In the genomic region with DNA sequence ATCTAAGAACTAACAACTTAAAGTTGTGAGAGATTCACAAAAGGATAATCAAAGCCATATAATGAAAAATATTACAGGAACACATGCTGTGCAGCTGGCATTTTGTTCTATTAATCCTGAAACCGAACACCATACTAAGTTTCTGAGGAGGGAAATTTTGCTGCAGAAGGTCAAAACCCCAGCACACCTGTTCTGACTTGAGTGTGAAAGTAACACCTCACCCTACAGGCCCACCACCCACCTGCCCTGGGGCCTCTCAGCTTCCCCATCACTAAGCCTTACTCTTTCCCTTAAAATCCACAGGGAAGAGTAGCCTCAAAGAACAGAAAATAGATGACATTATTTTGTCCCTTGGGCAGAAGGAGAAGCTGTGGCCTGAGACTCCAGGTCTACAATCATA, we compare ENCODE assay signal across 19 cellular contexts. TPM values are rescaled to one million over a fixed set of nuclear protein-coding genes. Genes with fewer than 3 reads are reported as not detected.
A peak's percentile ranks its signal among the peaks of the same experiment; 100 is the strongest.
DNase-seq lines count a peak whose midpoint lies in the region; ATAC-seq and TF ChIP-seq lines count a peak whose summit lies in the region.
"Had no signal": no experiment of that assay in that cellular context is flagged by ENCODE, and none has a peak within 500 bp of the region (broad histone marks: within the 10 kb centered on the region; RNA-seq: fewer than 3 reads in every experiment).

No MANE protein-coding gene starts in this region.

- H3K4me1 ChIP-seq in BE2C = no peaks in the 10 kb centered on the region
- H3K4me1 ChIP-seq: adrenal gland had no signal

- H3K4me1 Mint-ChIP-seq in activated naive CD8-positive, alpha-beta T cell treated with anti-CD3 and anti-CD28 coated beads for 36 hours = peaks cover 41% of the 10 kb centered on the region
- H3K4me1 Mint-ChIP-seq: endodermal cell had no signal

- H3K27me3 ChIP-seq in brain microvascular endothelial cell (replicated peaks) (no peaks in the 10 kb centered on the region), BE2C (no peaks in the 10 kb centered on the region)
- H3K27me3 ChIP-seq: adrenal gland, breast epithelium, sigmoid colon, stomach, transverse colon had no signal

- TF ChIP-seq CTCF in brain microvascular endothelial cell (IDR thresholded peaks at IDR 0.05; ENCODE audit: low read depth, low read length, missing control alignments) (no peak), BE2C (IDR thresholded peaks at IDR 0.05; ENCODE audit: low read depth, low read length) (no peak)

- H3K27ac ChIP-seq in brain microvascular endothelial cell = no peak overlapping the region
- H3K27ac ChIP-seq: adrenal gland, breast epithelium, coronary artery, sigmoid colon, stomach, transverse colon had no signal

- H3K27me3 Mint-ChIP-seq in activated naive CD8-positive, alpha-beta T cell treated with anti-CD3 and anti-CD28 coated beads for 36 hours = no peaks in the 10 kb centered on the region
- H3K27me3 Mint-ChIP-seq: naive thymus-derived CD8-positive, alpha-beta T cell had no signal

- DNase-seq in stimulated activated CD4-positive, alpha-beta T cell treated with anti-CD3 and anti-CD28 coated beads, Interleukin-15, amount 100 ng/mL, for 24 hours = peak; percentile 56
- no peak for DNase-seq in stimulated activated CD4-positive, alpha-beta T cell treated with anti-CD3 and anti-CD28 coated beads, Interleukin-4, amount 100 ng/mL, for 4 hours
- peak; percentile 52 for DNase-seq in activated naive CD8-positive, alpha-beta T cell treated with anti-CD3 and anti-CD28 coated beads for 36 hours
- DNase-seq in brain microvascular endothelial cell (no peak), BE2C (no peak), D341Med (ENCODE audit: low spot score) (no peak)
- DNase-seq: adrenal gland; DMS79; endodermal cell; kidney glomerular epithelial cell; mesendoderm; naive thymus-derived CD8-positive, alpha-beta T cell; NCI-H526 treated with DMSO at 0.1 percent for 48 hours; stomach; transverse colon had no signal

- peak; percentile 32 for ATAC-seq in HG02870 (IDR thresholded peaks at IDR 0.05; ENCODE audit: unreplicated experiment)
- ATAC-seq: naive thymus-derived CD8-positive, alpha-beta T cell had no signal

- no peaks in the 10 kb centered on the region for H3K9me3 Mint-ChIP-seq in activated naive CD8-positive, alpha-beta T cell treated with anti-CD3 and anti-CD28 coated beads for 36 hours
- H3K9me3 Mint-ChIP-seq: endodermal cell; naive thymus-derived CD8-positive, alpha-beta T cell had no signal

- H3K36me3 ChIP-seq in brain microvascular endothelial cell (replicated peaks) = peaks cover 70% of the 10 kb centered on the region
- H3K36me3 ChIP-seq in BE2C = peaks cover 53% of the 10 kb centered on the region

- in situ Hi-C loops in brain microvascular endothelial cell (cut with HindIII; ENCODE audit: low pct_ligation_motif_present, low sequenced_read_pairs) = no loop called here

- H3K9me3 ChIP-seq in BE2C = no peaks in the 10 kb centered on the region
- H3K9me3 ChIP-seq: adrenal gland, breast epithelium, sigmoid colon, stomach, transverse colon had no signal

- peak overlapping the region; percentile 25 for H3K4me3 Mint-ChIP-seq in activated naive CD8-positive, alpha-beta T cell treated with anti-CD3 and anti-CD28 coated beads for 36 hours
- H3K4me3 Mint-ChIP-seq: endodermal cell; naive thymus-derived CD8-positive, alpha-beta T cell had no signal

- H3K4me3 ChIP-seq in brain microvascular endothelial cell (ENCODE audit: low read depth, low read length) (no peak overlapping the region), BE2C (ENCODE audit: low read depth, low read length) (no peak overlapping the region)
- H3K4me3 ChIP-seq: adrenal gland, breast epithelium, coronary artery, sigmoid colon, stomach, transverse colon had no signal

- peak overlapping the region; percentile 85 for H3K27ac Mint-ChIP-seq in activated naive CD8-positive, alpha-beta T cell treated with anti-CD3 and anti-CD28 coated beads for 36 hours
- H3K27ac Mint-ChIP-seq: endodermal cell had no signal

- peaks cover 67% of the 10 kb centered on the region for H3K36me3 Mint-ChIP-seq in activated naive CD8-positive, alpha-beta T cell treated with anti-CD3 and anti-CD28 coated beads for 36 hours

RNA-seq across cellular contexts. Expression of gene STAT5A, which starts 44.8 kb away (rescaled TPM):
- total RNA-seq in activated naive CD8-positive, alpha-beta T cell treated with anti-CD3 and anti-CD28 coated beads for 36 hours = 100 to 1,000 TPM; 116 to 121 TPM
- 11.8 TPM for polyA plus RNA-seq in BE2C (2012; ENCODE audit: insufficient read depth, insufficient read length, low read depth)

RNA-seq across cellular contexts. Expression of gene STAT3, which starts 55.2 kb away (rescaled TPM):
- 100 to 1,000 TPM; 221 to 223 TPM for total RNA-seq in activated naive CD8-positive, alpha-beta T cell treated with anti-CD3 and anti-CD28 coated beads for 36 hours
- 47.1 TPM for polyA plus RNA-seq in BE2C (2012; ENCODE audit: insufficient read depth, insufficient read length, low read depth)

RNA-seq across cellular contexts. Expression of gene STAT5B, which starts 56.9 kb away (rescaled TPM):
- total RNA-seq in activated naive CD8-positive, alpha-beta T cell treated with anti-CD3 and anti-CD28 coated beads for 36 hours = 10 to 100 TPM; 60.7 to 68.6 TPM
- polyA plus RNA-seq in BE2C (2012; ENCODE audit: insufficient read depth, insufficient read length, low read depth) = 19.0 TPM

Comparison
In these comparisons a context has a peak if more than half of its experiments do, and no peak if none do; other contexts are left out.
1. DNase-seq: peak in stimulated activated CD4-positive, alpha-beta T cell treated with anti-CD3 and anti-CD28 coated beads, Interleukin-15, amount 100 ng/mL, for 24 hours (single experiment) and activated naive CD8-positive, alpha-beta T cell treated with anti-CD3 and anti-CD28 coated beads for 36 hours (single experiment); none in stimulated activated CD4-positive, alpha-beta T cell treated with anti-CD3 and anti-CD28 coated beads, Interleukin-4, amount 100 ng/mL, for 4 hours (0 of 2), brain microvascular endothelial cell (single experiment), BE2C (single experiment) and D341Med (single experiment).